Comparison of ENCODE assay signal across 27 cellular contexts in the genomic region with DNA sequence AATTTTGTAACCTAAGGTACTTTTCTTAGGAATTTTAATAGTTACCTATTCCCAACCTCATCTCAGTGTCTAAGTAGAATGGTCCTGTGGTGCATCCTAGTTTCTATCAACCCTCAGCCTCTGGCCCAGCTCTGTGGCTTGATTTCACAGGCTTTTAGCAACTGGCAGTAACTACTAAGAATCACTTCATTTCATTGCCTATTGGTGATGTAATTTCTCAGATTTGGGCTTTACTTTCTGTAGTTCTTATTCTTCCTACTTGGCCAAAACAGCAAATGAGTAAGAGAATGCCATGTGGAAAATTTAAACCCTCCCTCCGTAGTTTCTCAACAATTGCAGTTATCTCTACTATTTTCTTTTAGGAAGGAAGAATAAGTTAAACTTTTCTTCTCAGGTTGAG.
DNase-seq lines count a peak whose midpoint lies in the region; ATAC-seq and TF ChIP-seq lines count a peak whose summit lies in the region.
"Had no signal": no experiment of that assay in that cellular context is flagged by ENCODE, and none has a peak within 500 bp of the region (broad histone marks: within the 10 kb centered on the region; RNA-seq: fewer than 3 reads in every experiment).

No MANE protein-coding gene starts in this region.

- in situ Hi-C loops in HAP-1 (cut with MboI; ENCODE audit: low sequenced_read_pairs) = no loop called here

- CTCF ChIA-PET in BJ (lab: Yijun Ruan, JAX) = no interaction called here

- DNase-seq in BJ (ENCODE audit: low read depth) (peak; percentile 23), adipocyte (ENCODE audit: low read depth) (peak; percentile 11), fibroblast of the conjunctiva (ENCODE audit: low read depth) (peak; percentile 40), thoracic aorta (ENCODE audit: low spot score) (no peak), NAMALWA (ENCODE audit: low spot score) (no peak), HAP-1 (ENCODE audit: low spot score in 2 of 2) (no peak)
- DNase-seq in activated effector memory CD4-positive, alpha-beta T cell treated with Interleukin-2 at 50 U/mL for 16 hours = no peak
- DNase-seq: activated CD4-positive, CD25-positive, alpha-beta regulatory T cell; activated CD8-positive, alpha-beta memory T cell treated with anti-CD3 and anti-CD28 coated beads, Interleukin-2, amount 10 ng/mL, durations not matched to agents 7 days and 5 days; activated naive CD8-positive, alpha-beta T cell treated with anti-CD3 and anti-CD28 coated beads, Interleukin-2, amount 50 U/mL, for 24 hours; activated T-cell treated with anti-CD3 and anti-CD28 coated beads, Interleukin-2, amount 50 U/mL, for 4 hours; body of pancreas; Calu3; CD4-positive, CD25-positive, alpha-beta regulatory T cell; cerebellar nuclear complex; DND-41; NCI-H1105 treated with DMSO at 0.1 percent for 48 hours; NCI-H2029; NCI-H69; PC-3; right lobe of liver; SK-N-SH; stimulated activated CD4-positive, alpha-beta T cell treated with anti-CD3 and anti-CD28 coated beads, Interleukin-12 subunit alpha, Interleukin-12 subunit beta, amount 100 ng/mL, for 4 hours; stimulated activated CD4-positive, alpha-beta T cell treated with anti-CD3 and anti-CD28 coated beads, Interleukin-2, amount 100 ng/mL, for 48 hours; stomach; transverse colon had no signal

- H3K9me3 ChIP-seq in adipocyte (ENCODE audit: control insufficient read depth, low read length) (no peaks in the 10 kb centered on the region), thoracic aorta (no peaks in the 10 kb centered on the region), HAP-1 (no peaks in the 10 kb centered on the region)
- H3K9me3 ChIP-seq: body of pancreas, right lobe of liver, SK-N-SH, stomach, transverse colon had no signal

- H3K4me1 ChIP-seq in adipocyte (ENCODE audit: control insufficient read depth, insufficient read depth, low read length) = peaks cover 31% of the 10 kb centered on the region
- peaks cover 0 to 4% of the 10 kb centered on the region in 2 donors for H3K4me1 ChIP-seq in thoracic aorta (ENCODE audit: control insufficient read depth in 1 of 2, low read depth in 2 of 2)
- H3K4me1 ChIP-seq in HAP-1 = no peaks in the 10 kb centered on the region
- H3K4me1 ChIP-seq: body of pancreas, right lobe of liver, stomach had no signal

- POLR2A ChIA-PET in BJ (lab: Charles Lee) = no interaction called here

- no peak overlapping the region for H3K9ac ChIP-seq in adipocyte (ENCODE audit: low read length)
- H3K9ac ChIP-seq: SK-N-SH had no signal

- no peak overlapping the region for H3K27ac ChIP-seq in thoracic aorta
- H3K27ac ChIP-seq: body of pancreas, right lobe of liver, stomach, transverse colon had no signal

- H3K27me3 ChIP-seq in BJ (ENCODE audit: control insufficient read depth, insufficient read depth, low read length) (no peaks in the 10 kb centered on the region), adipocyte (replicated peaks; ENCODE audit: control insufficient read depth, insufficient read depth, low read length) (no peaks in the 10 kb centered on the region), thoracic aorta (replicated peaks; ENCODE audit: insufficient read depth) (no peaks in the 10 kb centered on the region), HAP-1 (ENCODE audit: low read depth) (no peaks in the 10 kb centered on the region)
- H3K27me3 ChIP-seq: body of pancreas, right lobe of liver, stomach, transverse colon had no signal

- H3K36me3 ChIP-seq in BJ (ENCODE audit: control insufficient read depth, insufficient read depth, low read length) (no peaks in the 10 kb centered on the region), adipocyte (ENCODE audit: control insufficient read depth, insufficient read depth, low read length, severe bottlenecking) (no peaks in the 10 kb centered on the region), thoracic aorta (no peaks in the 10 kb centered on the region), HAP-1 (replicated peaks) (no peaks in the 10 kb centered on the region)
- H3K36me3 ChIP-seq: right lobe of liver, stomach, transverse colon had no signal

- H3K4me3 ChIP-seq in BJ (ENCODE audit: low read depth, low read length) (no peak overlapping the region), adipocyte (ENCODE audit: low read length) (no peak overlapping the region), thoracic aorta (no peak overlapping the region), HAP-1 (no peak overlapping the region)
- H3K4me3 ChIP-seq: body of pancreas, right lobe of liver, stomach, transverse colon had no signal

- peak; percentile 48 for ATAC-seq in thoracic aorta (ENCODE audit: insufficient number of reproducible peaks, low FRiP score, low read depth)
- ATAC-seq: activated CD8-positive, alpha-beta memory T cell treated with anti-CD3 and anti-CD28 coated beads, Interleukin-2, amount 10 ng/mL, durations not matched to agents 7 days and 5 days; activated naive CD8-positive, alpha-beta T cell treated with anti-CD3 and anti-CD28 coated beads, Interleukin-2, amount 50 U/mL, for 24 hours; activated T-cell treated with anti-CD3 and anti-CD28 coated beads, Interleukin-2, amount 50 U/mL, for 4 hours; body of pancreas; esophagus mucosa; PC-3; right lobe of liver had no signal

- TF ChIP-seq CTCF in BJ (IDR thresholded peaks at IDR 0.05; ENCODE audit: insufficient read depth, low read depth, low read length) (no peak), thoracic aorta (IDR thresholded peaks at IDR 0.05) (no peak)

Comparison
In these comparisons a context has a peak if more than half of its experiments do, and no peak if none do; other contexts are left out.
1. DNase-seq: peak in BJ (single experiment), adipocyte (single experiment) and fibroblast of the conjunctiva (single experiment); none in thoracic aorta (single experiment), activated effector memory CD4-positive, alpha-beta T cell treated with Interleukin-2 at 50 U/mL for 16 hours (single experiment), NAMALWA (single experiment) and HAP-1 (0 of 2).